In genomic region chr14:105927661-105928060, GRCh38 we compare ENCODE assay signal across 17 cellular contexts.
"Had no signal": no experiment of that assay in that cellular context is flagged by ENCODE, and none has a peak within 500 bp of the region (broad histone marks: within the 10 kb centered on the region; RNA-seq: fewer than 3 reads in every experiment).

No MANE protein-coding gene starts in this region.

- ATAC-seq: activated CD4-positive, CD25-positive, alpha-beta regulatory T cell treated with anti-CD3 and anti-CD28 coated beads, Interleukin-2, amount 50 U/mL, for 24 hours; natural killer cell treated with Interleukin-12 subunit alpha and Interleukin-12 subunit beta and Interleukin-15 and Interleukin-18, amount 100 ng/mL, for 72 hours; psoas muscle had no signal

- H3K4me3 Mint-ChIP-seq: activated naive CD4-positive, alpha-beta T cell treated with anti-CD3 and anti-CD28 coated beads for 36 hours; activated T-helper 1 cell treated with anti-CD3 and anti-CD28 coated beads, Interleukin-12 subunit alpha, Interleukin-12 subunit beta, Interleukin-2, Interleukin-4 antibody, amounts not matched to agents 30 ng/mL and 10 ng/mL and 1 ng/mL, durations not matched to agents 14 hours and 24 hours and 36 hours; endodermal cell; natural killer cell treated with Interleukin-12 subunit alpha and Interleukin-12 subunit beta and Interleukin-15 and Interleukin-18, amount 100 ng/mL, for 72 hours had no signal

- H2AFZ ChIP-seq: hepatocyte had no signal

- H3K27me3 ChIP-seq: adrenal gland, hepatocyte, tibial nerve, vagina had no signal

- H3K4me3 ChIP-seq: adrenal gland, dorsolateral prefrontal cortex, hepatocyte, psoas muscle, tibial nerve, vagina had no signal

- H3K36me3 ChIP-seq: adrenal gland, tibial nerve, vagina had no signal

- H3K79me2 ChIP-seq: hepatocyte had no signal

- H3K9me3 Mint-ChIP-seq: activated T-helper 1 cell treated with anti-CD3 and anti-CD28 coated beads, Interleukin-12 subunit alpha, Interleukin-12 subunit beta, Interleukin-2, Interleukin-4 antibody, amounts not matched to agents 30 ng/mL and 10 ng/mL and 1 ng/mL, durations not matched to agents 14 hours and 24 hours and 36 hours; natural killer cell treated with Interleukin-12 subunit alpha and Interleukin-12 subunit beta and Interleukin-15 and Interleukin-18, amount 100 ng/mL, for 72 hours had no signal

- H3K27ac Mint-ChIP-seq: activated naive CD4-positive, alpha-beta T cell treated with anti-CD3 and anti-CD28 coated beads for 36 hours; activated T-helper 1 cell treated with anti-CD3 and anti-CD28 coated beads, Interleukin-12 subunit alpha, Interleukin-12 subunit beta, Interleukin-2, Interleukin-4 antibody, amounts not matched to agents 30 ng/mL and 10 ng/mL and 1 ng/mL, durations not matched to agents 14 hours and 24 hours and 36 hours; endodermal cell; natural killer cell treated with Interleukin-12 subunit alpha and Interleukin-12 subunit beta and Interleukin-15 and Interleukin-18, amount 100 ng/mL, for 72 hours had no signal

- H3K4me2 ChIP-seq: hepatocyte had no signal

- H3K27ac ChIP-seq: adrenal gland, dorsolateral prefrontal cortex, hepatocyte, psoas muscle, tibial nerve, vagina had no signal

- DNase-seq: activated CD4-positive, alpha-beta T cell treated with anti-CD3 and anti-CD28 coated beads, Interleukin-2, amount 50 U/mL, for 1 hour; activated naive CD4-positive, alpha-beta T cell treated with anti-CD3 and anti-CD28 coated beads for 36 hours; adrenal gland; endodermal cell; erythroblast; islet precursor cell; nucleus accumbens; stimulated activated naive CD4-positive, alpha-beta T cell; substantia nigra had no signal

- H3K9me3 ChIP-seq: vagina had no signal

- H3K36me3 Mint-ChIP-seq: natural killer cell treated with Interleukin-12 subunit alpha and Interleukin-12 subunit beta and Interleukin-15 and Interleukin-18, amount 100 ng/mL, for 72 hours had no signal

- H3K4me1 ChIP-seq: adrenal gland, psoas muscle, tibial nerve, vagina had no signal

- H3K4me1 Mint-ChIP-seq: endodermal cell had no signal
